Comparison of ENCODE assay signal across 1 cellular context in genomic region chr5:172554562-172554961, GRCh38.
TF ChIP-seq lines count a peak whose summit lies in the region.

No MANE protein-coding gene starts in this region.

TF ChIP-seq in GM23338, 12 proteins besides CTCF, POLR2A, EP300 and RAD21 (continued from another document):
- TF ChIP-seq ZNF462 (CRISPR knock-in tag; IDR thresholded peaks at IDR 0.05) (no peak), POLR2AphosphoS5 (IDR thresholded peaks at IDR 0.05; ENCODE audit: low read depth) (no peak), ZNF331 (CRISPR knock-in tag; IDR thresholded peaks at IDR 0.05; ENCODE audit: low read depth) (no peak), STAT1 (IDR thresholded peaks at IDR 0.05; ENCODE audit: unreplicated experiment) (no peak), NANOG (IDR thresholded peaks at IDR 0.05; ENCODE audit: borderline replicate concordance) (no peak)
